1 cellular context compared by ENCODE assay signal in genomic region chr3:149388714-149389417, GRCh38.
A peak's percentile ranks its signal among the peaks of the same experiment; 100 is the strongest.
TF ChIP-seq lines count a peak whose summit lies in the region.

No MANE protein-coding gene starts in this region.

TF ChIP-seq in HepG2, 621 proteins besides CTCF, POLR2A, EP300 and RAD21 (continued from another document and continues in another):
- TF ChIP-seq ZNF589 (CRISPR knock-in tag; conservative IDR thresholded peaks at IDR 0.05) (no peak), SAP130 (CRISPR knock-in tag; IDR thresholded peaks at IDR 0.05; ENCODE audit: low read depth) (peak; percentile 40), ZNF350 (CRISPR knock-in tag; IDR thresholded peaks at IDR 0.05; ENCODE audit: borderline replicate concordance, low read depth) (no peak), CSRNP1 (CRISPR knock-in tag; IDR thresholded peaks at IDR 0.05) (peak; percentile 67), TAF1 (CRISPR knock-in tag; IDR thresholded peaks at IDR 0.05) (no peak), ZNF432 (CRISPR knock-in tag; IDR thresholded peaks at IDR 0.05; ENCODE audit: borderline replicate concordance) (no peak), GABPA (IDR thresholded peaks at IDR 0.05; ENCODE audit: low read depth, low read length) (no peak), GABPA (CRISPR knock-in tag; IDR thresholded peaks at IDR 0.05; ENCODE audit: low read depth) (no peak), FOXC1 (CRISPR knock-in tag; IDR thresholded peaks at IDR 0.05; ENCODE audit: borderline replicate concordance) (no peak), HMG20A (CRISPR knock-in tag; IDR thresholded peaks at IDR 0.05; ENCODE audit: borderline replicate concordance) (peak; percentile 59; the same call in 1 of the 2 replicates), ZNF891 (CRISPR knock-in tag; IDR thresholded peaks at IDR 0.05) (no peak), SRSF4 (IDR thresholded peaks at IDR 0.05; ENCODE audit: low read depth, low read length, poor library complexity, severe bottlenecking) (no peak), HNRNPK (IDR thresholded peaks at IDR 0.05; ENCODE audit: low read depth, low read length, poor library complexity, severe bottlenecking) (no peak), HNF1A (IDR thresholded peaks at IDR 0.05; ENCODE audit: low read depth) (no peak), HNF1A (CRISPR knock-in tag; IDR thresholded peaks at IDR 0.05; ENCODE audit: borderline replicate concordance) (no peak), ELF3 (CRISPR knock-in tag; IDR thresholded peaks at IDR 0.05) (0 out of 2 replicates have a peak, but pooled peaks have one; percentile 39), ZNF496 (CRISPR knock-in tag; IDR thresholded peaks at IDR 0.05; ENCODE audit: insufficient replicate concordance) (no peak), EHMT2 (IDR thresholded peaks at IDR 0.05; ENCODE audit: borderline replicate concordance, low read depth, low read length) (no peak), ZMYM4 (CRISPR knock-in tag; IDR thresholded peaks at IDR 0.05) (0 out of 2 replicates have a peak, but pooled peaks have one; percentile 26), RFXAP (CRISPR knock-in tag; IDR thresholded peaks at IDR 0.05; ENCODE audit: borderline replicate concordance) (0 out of 2 replicates have a peak, but pooled peaks have one; percentile 12), NFYB (CRISPR knock-in tag; IDR thresholded peaks at IDR 0.05) (no peak), CCAR2 (optimal IDR thresholded peaks at IDR 0.05; ENCODE audit: low read depth, low read length) (no peak), SALL1 (CRISPR knock-in tag; IDR thresholded peaks at IDR 0.05) (no peak; the same call in 1 of the 2 replicates), PRDM4 (CRISPR knock-in tag; IDR thresholded peaks at IDR 0.05; ENCODE audit: borderline replicate concordance) (no peak), HMGA1 (CRISPR knock-in tag; conservative IDR thresholded peaks at IDR 0.05) (no peak), TFDP1 (CRISPR knock-in tag; IDR thresholded peaks at IDR 0.05; ENCODE audit: borderline replicate concordance) (no peak), KLF16 (CRISPR knock-in tag; IDR thresholded peaks at IDR 0.05) (no peak), CSRNP2 (CRISPR knock-in tag; conservative IDR thresholded peaks at IDR 0.05; ENCODE audit: low read depth) (no peak), KDM2A (CRISPR knock-in tag; IDR thresholded peaks at IDR 0.05; ENCODE audit: borderline replicate concordance, low read depth) (no peak)
- TF ChIP-seq, protein P1, sequence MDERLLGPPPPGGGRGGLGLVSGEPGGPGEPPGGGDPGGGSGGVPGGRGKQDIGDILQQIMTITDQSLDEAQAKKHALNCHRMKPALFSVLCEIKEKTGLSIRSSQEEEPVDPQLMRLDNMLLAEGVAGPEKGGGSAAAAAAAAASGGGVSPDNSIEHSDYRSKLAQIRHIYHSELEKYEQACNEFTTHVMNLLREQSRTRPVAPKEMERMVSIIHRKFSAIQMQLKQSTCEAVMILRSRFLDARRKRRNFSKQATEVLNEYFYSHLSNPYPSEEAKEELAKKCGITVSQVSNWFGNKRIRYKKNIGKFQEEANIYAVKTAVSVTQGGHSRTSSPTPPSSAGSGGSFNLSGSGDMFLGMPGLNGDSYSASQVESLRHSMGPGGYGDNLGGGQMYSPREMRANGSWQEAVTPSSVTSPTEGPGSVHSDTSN (CRISPR knock-in tag; IDR thresholded peaks at IDR 0.05), result no peak
- TF ChIP-seq, protein P2, sequence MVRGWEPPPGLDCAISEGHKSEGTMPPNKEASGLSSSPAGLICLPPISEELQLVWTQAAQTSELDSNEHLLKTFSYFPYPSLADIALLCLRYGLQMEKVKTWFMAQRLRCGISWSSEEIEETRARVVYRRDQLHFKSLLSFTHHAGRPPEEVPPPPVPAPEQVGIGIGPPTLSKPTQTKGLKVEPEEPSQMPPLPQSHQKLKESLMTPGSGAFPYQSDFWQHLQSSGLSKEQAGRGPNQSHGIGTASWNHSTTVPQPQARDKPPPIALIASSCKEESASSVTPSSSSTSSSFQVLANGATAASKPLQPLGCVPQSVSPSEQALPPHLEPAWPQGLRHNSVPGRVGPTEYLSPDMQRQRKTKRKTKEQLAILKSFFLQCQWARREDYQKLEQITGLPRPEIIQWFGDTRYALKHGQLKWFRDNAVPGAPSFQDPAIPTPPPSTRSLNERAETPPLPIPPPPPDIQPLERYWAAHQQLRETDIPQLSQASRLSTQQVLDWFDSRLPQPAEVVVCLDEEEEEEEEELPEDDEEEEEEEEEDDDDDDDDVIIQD (CRISPR knock-in tag; IDR thresholded peaks at IDR 0.05; ENCODE audit: low read depth), result peak; percentile 60; the same call in 1 of the 2 replicates
- TF ChIP-seq, protein P3, sequence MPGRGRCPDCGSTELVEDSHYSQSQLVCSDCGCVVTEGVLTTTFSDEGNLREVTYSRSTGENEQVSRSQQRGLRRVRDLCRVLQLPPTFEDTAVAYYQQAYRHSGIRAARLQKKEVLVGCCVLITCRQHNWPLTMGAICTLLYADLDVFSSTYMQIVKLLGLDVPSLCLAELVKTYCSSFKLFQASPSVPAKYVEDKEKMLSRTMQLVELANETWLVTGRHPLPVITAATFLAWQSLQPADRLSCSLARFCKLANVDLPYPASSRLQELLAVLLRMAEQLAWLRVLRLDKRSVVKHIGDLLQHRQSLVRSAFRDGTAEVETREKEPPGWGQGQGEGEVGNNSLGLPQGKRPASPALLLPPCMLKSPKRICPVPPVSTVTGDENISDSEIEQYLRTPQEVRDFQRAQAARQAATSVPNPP (CRISPR knock-in tag; IDR thresholded peaks at IDR 0.05), result no peak
- TF ChIP-seq, protein P4, sequence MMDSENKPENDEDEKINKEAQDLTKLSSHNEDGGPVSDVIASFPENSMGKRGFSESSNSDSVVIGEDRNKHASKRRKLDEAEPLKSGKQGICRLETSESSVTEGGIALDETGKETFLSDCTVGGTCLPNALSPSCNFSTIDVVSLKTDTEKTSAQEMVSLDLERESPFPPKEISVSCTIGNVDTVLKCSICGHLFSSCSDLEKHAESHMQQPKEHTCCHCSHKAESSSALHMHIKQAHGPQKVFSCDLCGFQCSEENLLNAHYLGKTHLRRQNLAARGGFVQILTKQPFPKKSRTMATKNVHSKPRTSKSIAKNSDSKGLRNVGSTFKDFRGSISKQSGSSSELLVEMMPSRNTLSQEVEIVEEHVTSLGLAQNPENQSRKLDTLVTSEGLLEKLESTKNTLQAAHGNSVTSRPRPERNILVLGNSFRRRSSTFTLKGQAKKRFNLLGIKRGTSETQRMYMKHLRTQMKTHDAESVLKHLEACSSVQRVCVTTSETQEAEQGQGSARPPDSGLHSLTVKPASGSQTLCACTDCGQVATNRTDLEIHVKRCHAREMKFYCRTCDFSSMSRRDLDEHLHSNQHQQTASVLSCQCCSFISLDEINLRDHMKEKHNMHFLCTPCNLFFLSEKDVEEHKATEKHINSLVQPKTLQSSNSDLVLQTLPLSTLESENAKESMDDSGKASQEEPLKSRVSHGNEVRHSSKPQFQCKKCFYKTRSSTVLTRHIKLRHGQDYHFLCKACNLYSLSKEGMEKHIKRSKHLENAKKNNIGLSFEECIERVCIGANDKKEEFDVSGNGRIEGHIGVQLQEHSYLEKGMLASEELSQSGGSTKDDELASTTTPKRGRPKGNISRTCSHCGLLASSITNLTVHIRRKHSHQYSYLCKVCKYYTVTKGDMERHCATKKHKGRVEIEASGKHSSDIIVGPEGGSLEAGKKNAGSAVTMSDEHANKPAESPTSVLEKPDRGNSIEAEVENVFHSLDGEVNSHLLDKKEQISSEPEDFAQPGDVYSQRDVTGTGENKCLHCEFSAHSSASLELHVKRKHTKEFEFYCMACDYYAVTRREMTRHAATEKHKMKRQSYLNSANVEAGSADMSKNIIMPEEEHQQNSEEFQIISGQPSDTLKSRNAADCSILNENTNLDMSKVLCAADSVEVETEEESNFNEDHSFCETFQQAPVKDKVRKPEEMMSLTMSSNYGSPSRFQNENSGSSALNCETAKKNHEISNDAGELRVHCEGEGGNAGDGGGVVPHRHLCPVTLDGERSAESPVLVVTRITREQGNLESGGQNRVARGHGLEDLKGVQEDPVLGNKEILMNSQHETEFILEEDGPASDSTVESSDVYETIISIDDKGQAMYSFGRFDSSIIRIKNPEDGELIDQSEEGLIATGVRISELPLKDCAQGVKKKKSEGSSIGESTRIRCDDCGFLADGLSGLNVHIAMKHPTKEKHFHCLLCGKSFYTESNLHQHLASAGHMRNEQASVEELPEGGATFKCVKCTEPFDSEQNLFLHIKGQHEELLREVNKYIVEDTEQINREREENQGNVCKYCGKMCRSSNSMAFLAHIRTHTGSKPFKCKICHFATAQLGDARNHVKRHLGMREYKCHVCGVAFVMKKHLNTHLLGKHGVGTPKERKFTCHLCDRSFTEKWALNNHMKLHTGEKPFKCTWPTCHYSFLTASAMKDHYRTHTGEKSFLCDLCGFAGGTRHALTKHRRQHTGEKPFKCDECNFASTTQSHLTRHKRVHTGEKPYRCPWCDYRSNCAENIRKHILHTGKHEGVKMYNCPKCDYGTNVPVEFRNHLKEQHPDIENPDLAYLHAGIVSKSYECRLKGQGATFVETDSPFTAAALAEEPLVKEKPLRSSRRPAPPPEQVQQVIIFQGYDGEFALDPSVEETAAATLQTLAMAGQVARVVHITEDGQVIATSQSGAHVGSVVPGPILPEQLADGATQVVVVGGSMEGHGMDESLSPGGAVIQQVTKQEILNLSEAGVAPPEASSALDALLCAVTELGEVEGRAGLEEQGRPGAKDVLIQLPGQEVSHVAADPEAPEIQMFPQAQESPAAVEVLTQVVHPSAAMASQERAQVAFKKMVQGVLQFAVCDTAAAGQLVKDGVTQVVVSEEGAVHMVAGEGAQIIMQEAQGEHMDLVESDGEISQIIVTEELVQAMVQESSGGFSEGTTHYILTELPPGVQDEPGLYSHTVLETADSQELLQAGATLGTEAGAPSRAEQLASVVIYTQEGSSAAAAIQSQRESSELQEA (CRISPR knock-in tag; IDR thresholded peaks at IDR 0.05; ENCODE audit: not compliant biosample characterization), result no peak
